Comparison of ENCODE assay signal across 8 cellular contexts in the genomic region with DNA sequence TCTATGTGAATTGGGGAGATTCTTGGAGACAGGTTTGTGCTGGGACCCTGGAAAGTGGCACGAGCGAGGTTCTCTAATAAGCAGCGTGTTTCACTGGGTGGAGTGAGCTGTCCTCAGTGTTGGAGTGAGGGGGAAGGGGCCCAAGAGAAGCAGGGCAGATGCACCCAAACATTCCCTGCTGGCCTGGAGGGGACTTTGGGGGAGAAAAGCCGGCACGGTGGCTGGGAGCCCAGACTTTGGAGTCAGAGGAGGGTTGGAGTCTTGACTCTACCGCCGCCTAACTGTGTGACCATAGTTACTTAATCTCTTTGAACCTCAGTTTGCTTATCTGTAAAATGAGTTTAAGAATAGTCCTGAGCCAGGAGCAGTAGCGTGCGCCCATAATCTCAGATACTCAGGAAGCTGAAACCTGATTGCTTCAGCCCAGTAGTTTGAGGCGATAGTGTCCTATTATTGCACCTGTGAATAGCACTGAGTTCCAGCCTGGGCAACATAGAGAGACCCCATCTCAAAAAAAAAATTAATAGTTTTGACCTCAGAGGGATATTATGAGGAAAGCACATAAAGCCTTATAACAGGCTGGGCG. TPM values are rescaled to one million over a fixed set of nuclear protein-coding genes. Genes with fewer than 3 reads are reported as not detected.
DNase-seq lines count a peak whose midpoint lies in the region; ATAC-seq and TF ChIP-seq lines count a peak whose summit lies in the region.
"Had no signal": no experiment of that assay in that cellular context is flagged by ENCODE, and none has a peak within 500 bp of the region (broad histone marks: within the 10 kb centered on the region; RNA-seq: fewer than 3 reads in every experiment).

No MANE protein-coding gene starts in this region.

- intact Hi-C loops in transverse colon (cut with DNase I; ENCODE audit: low total_unique reads), result no loop called here

- H3K9me3 Mint-ChIP-seq in natural killer cell treated with Interleukin-12 subunit alpha and Interleukin-12 subunit beta and Interleukin-15 and Interleukin-18, amount 100 ng/mL, for 72 hours, result no peaks in the 10 kb centered on the region

- H3K27me3 Mint-ChIP-seq in natural killer cell treated with Interleukin-12 subunit alpha and Interleukin-12 subunit beta and Interleukin-15 and Interleukin-18, amount 100 ng/mL, for 72 hours, result no peaks in the 10 kb centered on the region

- peak overlapping the region; percentile 52 for H3K4me3 Mint-ChIP-seq in natural killer cell treated with Interleukin-12 subunit alpha and Interleukin-12 subunit beta and Interleukin-15 and Interleukin-18, amount 100 ng/mL, for 72 hours

- H3K4me3 ChIP-seq in SJCRH30 (peak overlapping the region; percentile 48), epithelial cell of proximal tubule (ENCODE audit: low read depth, low read length) (peak overlapping the region; percentile 54), transverse colon (peak overlapping the region; percentile 9 to 41 (median 15))

- H3K9me3 ChIP-seq in SJCRH30 (replicated peaks) (no peaks in the 10 kb centered on the region), transverse colon (no peaks in the 10 kb centered on the region)

- peak overlapping the region; percentile 58 to 89 for H3K27ac Mint-ChIP-seq in natural killer cell treated with Interleukin-12 subunit alpha and Interleukin-12 subunit beta and Interleukin-15 and Interleukin-18, amount 100 ng/mL, for 72 hours

- 67 to 68% methylated on average over 4 to 11 of the region's 11 CpGs for WGBS in transverse colon (ENCODE audit: low coverage in 1 of 2), 2 donors

- in situ Hi-C loops in transverse colon (cut with MboI; ENCODE audit: low pct_ligation_motif_present in 1 of 4, low pct_unique_long_range_greater_than_20kb in 1 of 4, low sequenced_read_pairs in 3 of 4), result loop anchor here in 1 of 4 donors (5.0 kb wide), 1 partner anchor 81 kb away; a partner anchor contains a TSS

- peaks cover 21% of the 10 kb centered on the region for H3K4me1 ChIP-seq in SJCRH30
- H3K4me1 ChIP-seq in transverse colon, result peaks cover 24 to 63% (median 53%) of the 10 kb centered on the region in 4 donors

- H3K27me3 ChIP-seq in SJCRH30 (no peaks in the 10 kb centered on the region), transverse colon (no peaks in the 10 kb centered on the region)

- no peak for TF ChIP-seq POLR2A in transverse colon (IDR thresholded peaks at IDR 0.05)

- H3K36me3 Mint-ChIP-seq in natural killer cell treated with Interleukin-12 subunit alpha and Interleukin-12 subunit beta and Interleukin-15 and Interleukin-18, amount 100 ng/mL, for 72 hours, result no peaks in the 10 kb centered on the region

- TF ChIP-seq EP300 in transverse colon (IDR thresholded peaks at IDR 0.05; ENCODE audit: low read depth), result no peak

- TF ChIP-seq CTCF in epithelial cell of proximal tubule (conservative IDR thresholded peaks at IDR 0.05; ENCODE audit: low read depth, low read length), result no peak
- TF ChIP-seq CTCF in transverse colon (IDR thresholded peaks at IDR 0.05), result no peak

- no peak for DNase-seq in SJCRH30
- DNase-seq in epithelial cell of proximal tubule (ENCODE audit: low read depth), result no peak
- DNase-seq in natural killer cell treated with Interleukin-12 subunit alpha and Interleukin-12 subunit beta and Interleukin-15 and Interleukin-18, amount 100 ng/mL, for 72 hours (ENCODE audit: low spot score), result no peak
- no peak for DNase-seq in transverse colon
- DNase-seq in NCI-H187 (lab: John Stamatoyannopoulos, UW), result no peak
- DNase-seq in mesenteric fat pad (ENCODE audit: low spot score), result no peak
- DNase-seq: NCI-H1930 had no signal

- H3K27ac ChIP-seq in SJCRH30, result no peak overlapping the region; the same call in 1 of the 2 replicates
- H3K27ac ChIP-seq in transverse colon, result peak overlapping the region; percentile 73 to 88 (median 82)

- ATAC-seq in natural killer cell treated with Interleukin-12 subunit alpha and Interleukin-12 subunit beta and Interleukin-15 and Interleukin-18, amount 100 ng/mL, for 72 hours, result no peak
- ATAC-seq in HG03354 (IDR thresholded peaks at IDR 0.05; ENCODE audit: poor library complexity, severe bottlenecking, unreplicated experiment), result no peak

- H3K36me3 ChIP-seq in SJCRH30, result no peaks in the 10 kb centered on the region
- no peaks in the 10 kb centered on the region for H3K36me3 ChIP-seq in transverse colon

- peaks cover 10 to 17% of the 10 kb centered on the region in 2 donors for H3K4me1 Mint-ChIP-seq in natural killer cell treated with Interleukin-12 subunit alpha and Interleukin-12 subunit beta and Interleukin-15 and Interleukin-18, amount 100 ng/mL, for 72 hours (ENCODE audit: low read depth in 2 of 2)

RNA-seq across cellular contexts. Expression of a gene that starts 0.6 kb away (rescaled TPM):
- 4.1 and 6.2 TPM in 2 replicates for total RNA-seq in SJCRH30 (2014; rRNA removed; shearing (Covaris generic))
- total RNA-seq in epithelial cell of proximal tubule (8.5 and 9.6 TPM in 2 replicates), transverse colon (100 to 1,000 TPM in 3 of 4 donors, 10 to 100 TPM in 1; 28.7 to 124 (median 113) TPM), mesenteric fat pad (73.2 TPM)
- 1 to 10 TPM; 6.3 to 8.9 TPM for total RNA-seq in natural killer cell treated with Interleukin-12 subunit alpha and Interleukin-12 subunit beta and Interleukin-15 and Interleukin-18, amount 100 ng/mL, for 72 hours

RNA-seq across cellular contexts. Expression of a gene that starts 9.8 kb away (rescaled TPM):
- total RNA-seq in SJCRH30 (2014; rRNA removed; shearing (Covaris generic)), result 26.2 and 29.6 TPM in 2 replicates
- 28.2 and 32.3 TPM in 2 replicates for total RNA-seq in epithelial cell of proximal tubule
- total RNA-seq in natural killer cell treated with Interleukin-12 subunit alpha and Interleukin-12 subunit beta and Interleukin-15 and Interleukin-18, amount 100 ng/mL, for 72 hours, result 10 to 100 TPM; 27.3 to 33.3 TPM
- total RNA-seq in transverse colon, result 100 to 1,000 TPM in 1 of 4 donors, 10 to 100 TPM in 3; 66.3 to 120 (median 88.9) TPM
- 38.2 TPM for total RNA-seq in mesenteric fat pad

RNA-seq across cellular contexts. Expression of a gene that starts 11.5 kb away (rescaled TPM):
- total RNA-seq in SJCRH30 (2014; rRNA removed; shearing (Covaris generic)), result 28.8 and 29.0 TPM in 2 replicates
- total RNA-seq in epithelial cell of proximal tubule, result 14.0 and 24.7 TPM in 2 replicates
- total RNA-seq in natural killer cell treated with Interleukin-12 subunit alpha and Interleukin-12 subunit beta and Interleukin-15 and Interleukin-18, amount 100 ng/mL, for 72 hours, result 100 to 1,000 TPM in 1 of 2 donors, 10 to 100 TPM in 1; 94.1 to 120 TPM
- 100 to 1,000 TPM in 1 of 4 donors, 10 to 100 TPM in 3; 64.3 to 285 (median 71.8) TPM for total RNA-seq in transverse colon
- 35.7 TPM for total RNA-seq in mesenteric fat pad

RNA-seq across cellular contexts. Expression of a gene that starts 43.6 kb away (rescaled TPM):
- 10.7 and 11.1 TPM in 2 replicates for total RNA-seq in SJCRH30 (2014; rRNA removed; shearing (Covaris generic))
- 30.0 and 50.2 TPM in 2 replicates for total RNA-seq in epithelial cell of proximal tubule
- total RNA-seq in natural killer cell treated with Interleukin-12 subunit alpha and Interleukin-12 subunit beta and Interleukin-15 and Interleukin-18, amount 100 ng/mL, for 72 hours, result 10 to 100 TPM; 47.9 to 71.7 TPM
- total RNA-seq in transverse colon, result 10 to 100 TPM in 3 of 4 donors, 1 to 10 TPM in 1; 8.6 to 45.4 (median 28.6) TPM
- 21.0 TPM for total RNA-seq in mesenteric fat pad
